16 cellular contexts compared by ENCODE assay signal in genomic region chrX:32644476-32644875, GRCh38.
DNase-seq lines count a peak whose midpoint lies in the region; ATAC-seq, FAIRE-seq and TF ChIP-seq lines count a peak whose summit lies in the region.
"Had no signal": no experiment of that assay in that cellular context is flagged by ENCODE, and none has a peak within 500 bp of the region (broad histone marks: within the 10 kb centered on the region; RNA-seq: fewer than 3 reads in every experiment).

No MANE protein-coding gene starts in this region.

- H3K4me3 ChIP-seq in H7 (ENCODE audit: insufficient read depth, low read depth, low read length): no peak overlapping the region
- H3K4me3 ChIP-seq in astrocyte (ENCODE audit: insufficient read depth, low read depth, low read length): no peak overlapping the region
- H3K4me3 ChIP-seq in iPS DF 6.9 (ENCODE audit: low read length): no peak overlapping the region
- H3K4me3 ChIP-seq in neural progenitor cell: no peak overlapping the region
- H3K4me3 ChIP-seq: BLaER1 had no signal

- TF ChIP-seq CTCF in astrocyte (IDR thresholded peaks at IDR 0.05; ENCODE audit: insufficient read depth, low read depth, low read length): no peak
- no peak for TF ChIP-seq CTCF in neural progenitor cell (IDR thresholded peaks at IDR 0.05)
- no peak for TF ChIP-seq CTCF in GM10266 (IDR thresholded peaks at IDR 0.05; ENCODE audit: control insufficient read depth, insufficient read depth, low read depth, missing control alignments)

- peak; percentile 52 for FAIRE-seq in astrocyte (lab: Jason Lieb, UNC)
- FAIRE-seq: GM12891, HepG2, HTR-8/SVneo had no signal

- H2AFZ ChIP-seq in astrocyte (ENCODE audit: low read depth, low read length) (no peak overlapping the region), neural progenitor cell (replicated peaks) (peak overlapping the region; percentile 13)

- H3K4me3 Mint-ChIP-seq in astrocyte (ENCODE audit: unreplicated experiment): no peak overlapping the region
- no peak overlapping the region for H3K4me3 Mint-ChIP-seq in neural progenitor cell
- H3K4me3 Mint-ChIP-seq: CD8-positive, alpha-beta memory T cell; H9 had no signal

- no peak overlapping the region for H3K4me2 ChIP-seq in astrocyte (ENCODE audit: low read length)
- no peak overlapping the region for H3K4me2 ChIP-seq in neural progenitor cell
- H3K4me2 ChIP-seq: BLaER1 had no signal

- no peaks in the 10 kb centered on the region for H3K9me3 Mint-ChIP-seq in astrocyte (ENCODE audit: unreplicated experiment)
- no peaks in the 10 kb centered on the region for H3K9me3 Mint-ChIP-seq in neural progenitor cell

- H3K27me3 ChIP-seq in H7 (ENCODE audit: control insufficient read depth, insufficient read depth, low read length) (no peaks in the 10 kb centered on the region), astrocyte (ENCODE audit: insufficient read depth, low read length) (no peaks in the 10 kb centered on the region), iPS DF 6.9 (ENCODE audit: control insufficient read depth, insufficient read depth, low read length) (no peaks in the 10 kb centered on the region), neural progenitor cell (no peaks in the 10 kb centered on the region)

- WGBS in iPS DF 6.9 (ENCODE audit: insufficient coverage, insufficient read length): no CpG with 5 or more reads among the region's 5 CpGs

- H3K27ac ChIP-seq in astrocyte (ENCODE audit: low read depth, low read length) (no peak overlapping the region), iPS DF 6.9 (ENCODE audit: low read length) (no peak overlapping the region), neural progenitor cell (no peak overlapping the region)
- H3K27ac ChIP-seq: BLaER1 had no signal

- peak; percentile 22 for DNase-seq in H7
- DNase-seq in astrocyte (ENCODE audit: low read depth): no peak
- DNase-seq in iPS DF 6.9 (ENCODE audit: low read depth, low spot score): peak; percentile 9
- peak; percentile 35 for DNase-seq in neural progenitor cell (ENCODE audit: low spot score)
- DNase-seq in GM10266 (ENCODE audit: extremely low spot score): no peak
- DNase-seq: AML-193; Caco-2; CD8-positive, alpha-beta memory T cell; DMS53; H9 had no signal

- no peak overlapping the region for H3K9ac ChIP-seq in astrocyte (ENCODE audit: low read length)
- no peak overlapping the region for H3K9ac ChIP-seq in neural progenitor cell
- H3K9ac ChIP-seq: BLaER1 had no signal

- ATAC-seq in HG02840 (IDR thresholded peaks at IDR 0.05; ENCODE audit: low FRiP score, unreplicated experiment): no peak
- ATAC-seq in HG03460 (IDR thresholded peaks at IDR 0.05; ENCODE audit: unreplicated experiment): no peak
- ATAC-seq: HepG2 had no signal

- H3K9me3 ChIP-seq in astrocyte (ENCODE audit: insufficient read depth, low read depth, low read length) (no peaks in the 10 kb centered on the region), iPS DF 6.9 (ENCODE audit: control insufficient read depth, insufficient read depth, low read length) (no peaks in the 10 kb centered on the region), neural progenitor cell (ENCODE audit: low read depth) (no peaks in the 10 kb centered on the region)
- H3K9me3 ChIP-seq: BLaER1, Caco-2 had no signal

- H4K20me1 ChIP-seq in astrocyte (ENCODE audit: insufficient read depth, low read length): no peaks in the 10 kb centered on the region
- no peaks in the 10 kb centered on the region for H4K20me1 ChIP-seq in neural progenitor cell (ENCODE audit: low read depth)

- H3F3A ChIP-seq in neural progenitor cell (ENCODE audit: low read depth): no peaks in the 10 kb centered on the region

- H3K4me1 ChIP-seq in astrocyte (ENCODE audit: insufficient read depth, low read length) (no peaks in the 10 kb centered on the region), iPS DF 6.9 (ENCODE audit: control insufficient read depth, insufficient read depth, low read length) (no peaks in the 10 kb centered on the region), neural progenitor cell (peaks cover 7% of the 10 kb centered on the region)
- H3K4me1 ChIP-seq: BLaER1, Caco-2 had no signal

- no peaks in the 10 kb centered on the region for H3K36me3 Mint-ChIP-seq in astrocyte (ENCODE audit: low read depth, unreplicated experiment)
- H3K36me3 Mint-ChIP-seq in neural progenitor cell: no peaks in the 10 kb centered on the region
- H3K36me3 Mint-ChIP-seq: CD8-positive, alpha-beta memory T cell had no signal

- no peak overlapping the region for H3K27ac Mint-ChIP-seq in astrocyte (ENCODE audit: unreplicated experiment)
- H3K27ac Mint-ChIP-seq in neural progenitor cell: no peak overlapping the region
- H3K27ac Mint-ChIP-seq: CD8-positive, alpha-beta memory T cell had no signal

- H3K4me1 Mint-ChIP-seq in astrocyte (ENCODE audit: low read depth, unreplicated experiment) (no peaks in the 10 kb centered on the region), neural progenitor cell (no peaks in the 10 kb centered on the region)
- H3K4me1 Mint-ChIP-seq: CD8-positive, alpha-beta memory T cell had no signal

- H3K79me2 ChIP-seq in astrocyte (ENCODE audit: insufficient read depth, low read length): no peaks in the 10 kb centered on the region
- no peaks in the 10 kb centered on the region for H3K79me2 ChIP-seq in neural progenitor cell (ENCODE audit: low read depth)

- H3K36me3 ChIP-seq in H7 (replicated peaks; ENCODE audit: control insufficient read depth, insufficient read depth, low read length) (no peaks in the 10 kb centered on the region), astrocyte (ENCODE audit: insufficient read depth, low read length) (no peaks in the 10 kb centered on the region), iPS DF 6.9 (ENCODE audit: control insufficient read depth, insufficient read depth, low read length) (no peaks in the 10 kb centered on the region), neural progenitor cell (no peaks in the 10 kb centered on the region)
- H3K36me3 ChIP-seq: BLaER1 had no signal

- H3K27me3 Mint-ChIP-seq in astrocyte (ENCODE audit: low read depth, unreplicated experiment) (no peaks in the 10 kb centered on the region), neural progenitor cell (ENCODE audit: insufficient read depth, low read depth) (no peaks in the 10 kb centered on the region)

Comparison
In these comparisons a context has a peak if more than half of its experiments do, and no peak if none do; other contexts are left out.
1. DNase-seq: peak in H7 (single experiment), iPS DF 6.9 (single experiment) and neural progenitor cell (single experiment); none in astrocyte (single experiment) and GM10266 (single experiment).